ENCODE assay signal across 17 cellular contexts in the genomic region with DNA sequence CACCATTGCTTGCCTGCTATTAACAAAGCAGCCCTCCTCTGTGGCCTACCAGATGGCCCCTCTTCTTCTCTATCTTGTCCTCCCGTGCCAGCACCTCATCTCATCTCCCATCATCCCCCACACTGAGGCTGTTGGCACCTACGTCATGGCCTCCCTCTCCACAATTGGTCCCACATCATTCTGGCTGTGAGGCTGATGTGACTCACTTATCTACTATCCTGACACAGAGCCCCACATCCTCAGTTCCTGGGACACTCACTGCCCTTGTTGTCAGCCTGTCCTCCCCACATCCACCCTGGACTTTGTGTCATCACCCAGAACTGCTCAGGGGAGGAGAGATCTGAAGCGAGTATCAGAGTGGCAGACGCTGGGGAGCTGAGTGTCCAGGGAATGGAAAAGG.
"Had no signal": no experiment of that assay in that cellular context is flagged by ENCODE, and none has a peak within 500 bp of the region (broad histone marks: within the 10 kb centered on the region; RNA-seq: fewer than 3 reads in every experiment).

No MANE protein-coding gene starts in this region.

- H3K4me3 ChIP-seq: body of pancreas, left lung, ovary had no signal

- H3K27ac ChIP-seq: body of pancreas, left lung, ovary had no signal

- H3K4me1 Mint-ChIP-seq: activated CD4-positive, alpha-beta T cell treated with anti-CD3 and anti-CD28 coated beads, Interleukin-2, amount 10 ng/mL, durations not matched to agents 7 days and 5 days; activated naive CD4-positive, alpha-beta T cell treated with anti-CD3 and anti-CD28 coated beads, Interleukin-2, amount 10 ng/mL, durations not matched to agents 7 days and 5 days; activated T-helper 17 cell treated with anti-CD3 and anti-CD28 coated beads, Interleukin-2, amount 50 U/mL, for 72 hours; stimulated activated memory B cell treated with anti-CD40 and anti-IgM and Interleukin-4, amounts not matched to agents 10 μg/mL and 1 μg/mL and 100 μg/mL, for 72 hours; T-helper 17 cell had no signal

- H3K9me3 ChIP-seq: body of pancreas, left lung had no signal

- H3K4me3 Mint-ChIP-seq: activated CD4-positive, alpha-beta T cell treated with anti-CD3 and anti-CD28 coated beads, Interleukin-2, amount 10 ng/mL, durations not matched to agents 7 days and 5 days; activated naive CD4-positive, alpha-beta T cell treated with anti-CD3 and anti-CD28 coated beads, Interleukin-2, amount 10 ng/mL, durations not matched to agents 7 days and 5 days; activated T-helper 17 cell treated with anti-CD3 and anti-CD28 coated beads, Interleukin-2, amount 50 U/mL, for 72 hours; endodermal cell; nephron; stimulated activated memory B cell treated with anti-CD40 and anti-IgM and Interleukin-4, amounts not matched to agents 10 μg/mL and 1 μg/mL and 100 μg/mL, for 72 hours; T-helper 17 cell had no signal

- H3K36me3 ChIP-seq: left lung, ovary had no signal

- H3K9me3 Mint-ChIP-seq: activated CD4-positive, alpha-beta T cell treated with anti-CD3 and anti-CD28 coated beads, Interleukin-2, amount 10 ng/mL, durations not matched to agents 7 days and 5 days; activated naive CD4-positive, alpha-beta T cell treated with anti-CD3 and anti-CD28 coated beads, Interleukin-2, amount 10 ng/mL, durations not matched to agents 7 days and 5 days; activated T-helper 17 cell treated with anti-CD3 and anti-CD28 coated beads, Interleukin-2, amount 50 U/mL, for 72 hours had no signal

- DNase-seq: activated CD4-positive, alpha-beta T cell treated with anti-CD3 and anti-CD28 coated beads, Interleukin-2, amount 10 ng/mL, durations not matched to agents 7 days and 5 days; activated CD4-positive, CD25-positive, alpha-beta regulatory T cell; activated CD8-positive, alpha-beta memory T cell treated with anti-CD3 and anti-CD28 coated beads for 24 hours; activated naive CD4-positive, alpha-beta T cell treated with anti-CD3 and anti-CD28 coated beads, Interleukin-2, amount 10 ng/mL, durations not matched to agents 7 days and 5 days; body of pancreas; dermis blood vessel endothelial cell; endodermal cell; glutamatergic neuron; left lung; mesenchymal stem cell; ovary; stimulated activated CD4-positive, alpha-beta T cell treated with anti-CD3 and anti-CD28 coated beads, Interleukin-1b, Interleukin-23, amount 100 ng/mL, for 48 hours; T-helper 17 cell; trophoblast cell had no signal

- H3K36me3 Mint-ChIP-seq: activated naive CD4-positive, alpha-beta T cell treated with anti-CD3 and anti-CD28 coated beads, Interleukin-2, amount 10 ng/mL, durations not matched to agents 7 days and 5 days; stimulated activated memory B cell treated with anti-CD40 and anti-IgM and Interleukin-4, amounts not matched to agents 10 μg/mL and 1 μg/mL and 100 μg/mL, for 72 hours had no signal

- H3K27me3 ChIP-seq: body of pancreas, left lung, ovary had no signal

- H3K4me1 ChIP-seq: body of pancreas, left lung had no signal

- H3K27ac Mint-ChIP-seq: activated CD4-positive, alpha-beta T cell treated with anti-CD3 and anti-CD28 coated beads, Interleukin-2, amount 10 ng/mL, durations not matched to agents 7 days and 5 days; activated naive CD4-positive, alpha-beta T cell treated with anti-CD3 and anti-CD28 coated beads, Interleukin-2, amount 10 ng/mL, durations not matched to agents 7 days and 5 days; activated T-helper 17 cell treated with anti-CD3 and anti-CD28 coated beads, Interleukin-2, amount 50 U/mL, for 72 hours; endodermal cell; stimulated activated memory B cell treated with anti-CD40 and anti-IgM and Interleukin-4, amounts not matched to agents 10 μg/mL and 1 μg/mL and 100 μg/mL, for 72 hours; T-helper 17 cell had no signal
